In the genomic region with DNA sequence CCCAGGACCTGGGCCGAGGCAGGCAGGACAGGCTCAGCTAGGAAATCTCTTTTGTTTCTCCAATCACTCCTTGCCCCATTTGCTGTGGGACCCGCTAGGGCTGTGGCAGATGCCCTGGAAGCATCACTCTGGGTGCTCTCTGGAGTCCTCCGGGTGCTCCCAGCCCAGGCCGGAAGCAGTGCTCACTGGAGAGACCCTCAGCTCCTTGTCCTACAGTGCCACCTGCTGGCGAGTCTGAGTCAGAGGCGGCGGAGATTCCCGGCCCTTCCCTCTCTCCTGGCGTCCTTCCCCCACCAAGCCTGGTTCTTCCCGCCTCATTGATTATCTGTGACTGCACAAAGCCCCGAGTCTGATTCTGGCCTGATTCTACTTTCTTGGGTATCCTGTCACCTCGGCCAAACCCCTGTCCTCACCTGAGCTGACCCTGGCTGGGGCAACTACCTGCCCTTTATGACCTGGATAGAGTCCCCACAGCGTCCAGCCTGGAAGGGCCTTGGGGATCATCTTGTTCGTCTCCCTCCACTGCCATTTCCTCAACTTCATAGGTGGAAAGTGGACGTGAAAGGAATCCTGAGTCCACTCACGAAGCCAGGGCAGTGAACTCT, we compare ENCODE assay signal across 8 cellular contexts. TPM values are rescaled to one million over a fixed set of nuclear protein-coding genes. Genes with fewer than 3 reads are reported as not detected.
A peak's percentile ranks its signal among the peaks of the same experiment; 100 is the strongest.
DNase-seq lines count a peak whose midpoint lies in the region; ATAC-seq, FAIRE-seq and TF ChIP-seq lines count a peak whose summit lies in the region.

No MANE protein-coding gene starts in this region.

- peak; percentile 79 for DNase-seq in Ammon's horn (ENCODE audit: low spot score)
- peak; percentile 78 for DNase-seq in GM19239 (ENCODE audit: insufficient read length, low spot score)
- DNase-seq in NCI-H226: peak; percentile 46
- peak; percentile 38 for DNase-seq in activated CD4-positive, alpha-beta T cell treated with anti-CD3 and anti-CD28 coated beads, Interleukin-2, amount 50 U/mL, for 1 hour
- peak; percentile 92 for DNase-seq in nephron progenitor cell
- peak; percentile 88 for DNase-seq in type B pancreatic cell (ENCODE audit: extremely low spot score, unreplicated experiment)

- H3K4me3 Mint-ChIP-seq in nephron progenitor cell: no peak overlapping the region
- H3K4me3 Mint-ChIP-seq in type B pancreatic cell: no peak overlapping the region

- H3K9me3 Mint-ChIP-seq in nephron progenitor cell (no peaks in the 10 kb centered on the region), type B pancreatic cell (no peaks in the 10 kb centered on the region)

- ATAC-seq in esophagus mucosa (peak; percentile 87), GM18861 (IDR thresholded peaks at IDR 0.05; ENCODE audit: unreplicated experiment) (no peak)

- FAIRE-seq in GM19239 (lab: Jason Lieb, UNC): peak; percentile 47

- H3K27me3 Mint-ChIP-seq in nephron progenitor cell (ENCODE audit: low read depth, poor library complexity) (peaks cover 82% of the 10 kb centered on the region), type B pancreatic cell (peaks cover 82% of the 10 kb centered on the region)

- TF ChIP-seq CTCF in nephron progenitor cell (IDR thresholded peaks at IDR 0.05): peak; percentile 95
- peak; percentile 94 for TF ChIP-seq CTCF in type B pancreatic cell (conservative IDR thresholded peaks at IDR 0.05)

- H3K4me1 Mint-ChIP-seq in nephron progenitor cell: peaks cover 38% of the 10 kb centered on the region
- H3K4me1 Mint-ChIP-seq in type B pancreatic cell (ENCODE audit: unreplicated experiment): no peaks in the 10 kb centered on the region

- H3K27ac Mint-ChIP-seq in nephron progenitor cell (no peak overlapping the region), type B pancreatic cell (no peak overlapping the region)

- H3K36me3 Mint-ChIP-seq in nephron progenitor cell (ENCODE audit: low read depth): no peaks in the 10 kb centered on the region
- H3K36me3 Mint-ChIP-seq in type B pancreatic cell: no peaks in the 10 kb centered on the region

RNA-seq across cellular contexts. Expression of gene BARHL1, which starts 7.3 kb away (rescaled TPM):
- total RNA-seq in esophagus mucosa (not detected), type B pancreatic cell (ENCODE audit: low replicate concordance) (0.14 TPM in 1 of 2 replicates, not detected in the other)

Comparison
In these comparisons a context has a peak if more than half of its experiments do, and no peak if none do; other contexts are left out.
1. DNase-seq: peak in every context shown above with its lines; median percentile 92 in nephron progenitor cell; 88 in type B pancreatic cell; 79 in Ammon's horn; 78 in GM19239; 46 in NCI-H226; 38 in activated CD4-positive, alpha-beta T cell treated with anti-CD3 and anti-CD28 coated beads, Interleukin-2, amount 50 U/mL, for 1 hour.